ENCODE assay signal across 14 cellular contexts in genomic region chr3:179837374-179837773, GRCh38.
DNase-seq lines count a peak whose midpoint lies in the region; TF ChIP-seq lines count a peak whose summit lies in the region.
"Had no signal": no experiment of that assay in that cellular context is flagged by ENCODE, and none has a peak within 500 bp of the region (broad histone marks: within the 10 kb centered on the region; RNA-seq: fewer than 3 reads in every experiment).

No MANE protein-coding gene starts in this region.

- no peaks in the 10 kb centered on the region for H3K79me2 ChIP-seq in PC-9 (ENCODE audit: low read depth)

- H3K36me3 ChIP-seq in cardiac muscle cell (no peaks in the 10 kb centered on the region), PC-9 (ENCODE audit: low read depth) (no peaks in the 10 kb centered on the region), tibial nerve (no peaks in the 10 kb centered on the region), thyroid gland (no peaks in the 10 kb centered on the region)
- H3K36me3 ChIP-seq: pancreas had no signal

- DNase-seq in cardiac muscle cell (ENCODE audit: low read depth in 1 of 2, low spot score in 1 of 2) (peak in 1 of 2 donors; percentile 25), cardiac septum (ENCODE audit: low spot score) (no peak), fibroblast of villous mesenchyme (ENCODE audit: low read depth) (peak; percentile 2), SK-N-DZ (ENCODE audit: low spot score) (no peak), PC-9 (no peak), tibial nerve (ENCODE audit: low spot score in 2 of 2) (no peak), thyroid gland (no peak)
- DNase-seq: activated CD8-positive, alpha-beta memory T cell treated with anti-CD3 and anti-CD28 coated beads for 24 hours; activated gamma-delta T cell; NCI-H1436; NCI-H748 treated with DMSO at 0.1 percent for 48 hours; pancreas; SHP77 had no signal

- H3K27ac ChIP-seq in cardiac muscle cell = no peak overlapping the region
- H3K27ac ChIP-seq in VCaP = no peak overlapping the region
- H3K27ac ChIP-seq in PC-9 = no peak overlapping the region
- no peak overlapping the region for H3K27ac ChIP-seq in tibial nerve
- no peak overlapping the region for H3K27ac ChIP-seq in thyroid gland
- H3K27ac ChIP-seq: pancreas had no signal

- intact Hi-C loops in cardiac septum (cut with DNase I) (no loop called here), PC-9 (cut with micrococcal nuclease; ENCODE audit: unreplicated experiment) (no loop called here), thyroid gland (cut with DNase I) (no loop called here)

- H3K4me3 ChIP-seq in cardiac muscle cell = no peak overlapping the region
- no peak overlapping the region for H3K4me3 ChIP-seq in fibroblast of villous mesenchyme (ENCODE audit: low read depth, low read length)
- H3K4me3 ChIP-seq in PC-9 = no peak overlapping the region
- no peak overlapping the region for H3K4me3 ChIP-seq in tibial nerve
- H3K4me3 ChIP-seq in thyroid gland (replicated peaks in 1 of 3) = no peak overlapping the region
- H3K4me3 ChIP-seq: pancreas had no signal

- TF ChIP-seq EP300 in tibial nerve (IDR thresholded peaks at IDR 0.05) = no peak

- H3K9me3 ChIP-seq in cardiac muscle cell (ENCODE audit: low read depth) (no peaks in the 10 kb centered on the region), PC-9 (ENCODE audit: insufficient read depth, low read depth) (no peaks in the 10 kb centered on the region), tibial nerve (no peaks in the 10 kb centered on the region), thyroid gland (no peaks in the 10 kb centered on the region)
- H3K9me3 ChIP-seq: pancreas had no signal

- TF ChIP-seq POLR2A in tibial nerve (IDR thresholded peaks at IDR 0.05) (no peak), thyroid gland (IDR thresholded peaks at IDR 0.05) (no peak)

- no peaks in the 10 kb centered on the region for H4K20me1 ChIP-seq in PC-9 (ENCODE audit: insufficient read depth)

- 89 to 100% methylated on average over 2 of the region's 2 CpGs for WGBS in tibial nerve, 2 donors
- WGBS in thyroid gland, 2 donors = 81 to 85% methylated on average over 2 of the region's 2 CpGs

- no peaks in the 10 kb centered on the region for H3K9me2 ChIP-seq in PC-9 (ENCODE audit: insufficient read depth)

- H3K4me1 ChIP-seq in cardiac muscle cell (ENCODE audit: low read depth) = no peaks in the 10 kb centered on the region
- no peaks in the 10 kb centered on the region for H3K4me1 ChIP-seq in PC-9 (replicated peaks; ENCODE audit: insufficient read depth)
- H3K4me1 ChIP-seq in tibial nerve = peaks cover 0 to 11% (median 2%) of the 10 kb centered on the region in 4 donors
- H3K4me1 ChIP-seq in thyroid gland = no peaks in the 10 kb centered on the region

- no peaks in the 10 kb centered on the region for H3F3A ChIP-seq in PC-9 (ENCODE audit: insufficient read depth, low read depth)

- CTCF ChIA-PET in PC-9 (lab: Charles Lee) = no interaction called here

- POLR2A ChIA-PET in PC-9 (lab: Charles Lee; ENCODE audit: unreplicated experiment) = no interaction called here

- no peak overlapping the region for H3K4me2 ChIP-seq in PC-9

- no TSS peak for BruUV-seq in PC-9 (replicated peaks; lab: Mats Ljungman, UMichigan)

- no peak overlapping the region for H2AFZ ChIP-seq in PC-9

- TF ChIP-seq CTCF in cardiac muscle cell (IDR thresholded peaks at IDR 0.05; ENCODE audit: low read depth, low read length) (peak; percentile 13), VCaP (conservative IDR thresholded peaks at IDR 0.05) (peak; percentile 15; the same call in 1 of the 2 replicates), fibroblast of villous mesenchyme (IDR thresholded peaks at IDR 0.05; ENCODE audit: insufficient read depth, low read depth, low read length) (peak; percentile 5), PC-9 (conservative IDR thresholded peaks at IDR 0.05) (no peak; the same call in 1 of the 2 replicates), tibial nerve (IDR thresholded peaks at IDR 0.05) (no peak), thyroid gland (IDR thresholded peaks at IDR 0.05) (peak in 1 of 6 experiments; percentile 21)

- H3K27me3 ChIP-seq in cardiac muscle cell = no peaks in the 10 kb centered on the region
- no peaks in the 10 kb centered on the region for H3K27me3 ChIP-seq in PC-9 (ENCODE audit: insufficient read depth, low read depth)
- H3K27me3 ChIP-seq in tibial nerve = no peaks in the 10 kb centered on the region
- H3K27me3 ChIP-seq in thyroid gland = no peaks in the 10 kb centered on the region
- H3K27me3 ChIP-seq: pancreas had no signal

Comparison
In these comparisons a context has a peak if more than half of its experiments do, and no peak if none do; other contexts are left out.
1. CTCF ChIP-seq: peak in cardiac muscle cell (single experiment), VCaP (single experiment) and fibroblast of villous mesenchyme (single experiment); none in PC-9 (single experiment) and tibial nerve (0 of 5).